ENCODE assay signal across 21 cellular contexts in the genomic region with DNA sequence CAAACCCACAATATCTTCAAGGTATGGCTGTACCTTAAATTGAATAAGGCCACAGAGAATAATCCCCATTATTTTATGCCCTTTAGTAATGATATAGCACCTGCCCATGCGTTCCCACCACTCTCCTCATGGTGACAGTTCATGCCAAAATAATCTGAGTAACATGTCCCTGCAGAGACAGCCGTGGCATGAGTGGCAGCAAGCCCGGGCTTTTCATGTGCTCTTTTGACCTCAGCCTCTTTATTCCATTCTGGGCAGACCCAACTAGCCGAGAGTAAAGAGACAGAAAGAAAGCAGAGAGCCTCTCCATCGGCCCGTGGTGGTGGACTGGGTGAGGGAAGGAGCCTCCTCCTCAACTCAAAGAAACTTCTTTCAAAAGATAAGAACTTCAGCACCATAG. TPM values are rescaled to one million over a fixed set of nuclear protein-coding genes. Genes with fewer than 3 reads are reported as not detected.
DNase-seq lines count a peak whose midpoint lies in the region; ATAC-seq and TF ChIP-seq lines count a peak whose summit lies in the region.
"Had no signal": no experiment of that assay in that cellular context is flagged by ENCODE, and none has a peak within 500 bp of the region (broad histone marks: within the 10 kb centered on the region; RNA-seq: fewer than 3 reads in every experiment).

No MANE protein-coding gene starts in this region.

- H3K4me3 ChIP-seq in RWPE2 (ENCODE audit: severe bottlenecking) (no peak overlapping the region), heart left ventricle (peak overlapping the region in 7 of 12 donors; percentile 17 to 41 (median 33)), neuronal stem cell (ENCODE audit: low read length in 2 of 2) (no peak overlapping the region)
- H3K4me3 ChIP-seq: BLaER1, SK-N-MC had no signal

- TF ChIP-seq POLR2A in heart left ventricle (IDR thresholded peaks at IDR 0.05), result no peak

- DNase-seq in NCI-H2196 (lab: John Stamatoyannopoulos, UW; ENCODE audit: unreplicated experiment) (peak; percentile 45), NCI-H2196 treated with DMSO at 0.1 percent for 48 hours (lab: John Stamatoyannopoulos, UW; ENCODE audit: unreplicated experiment) (no peak), RWPE2 (ENCODE audit: low spot score) (no peak), heart left ventricle (peak; percentile 66 to 85 (median 72)), neuronal stem cell (ENCODE audit: low spot score) (no peak), SHP77 treated with DMSO at 0.1 percent for 48 hours (lab: John Stamatoyannopoulos, UW) (no peak), cortex of kidney (lab: John Stamatoyannopoulos, UW) (no peak), AG08395 (ENCODE audit: low spot score) (no peak)
- DNase-seq: CD8-positive, alpha-beta memory T cell; DND-41; H9; MV-4-11; NCI-H1436 treated with DMSO at 0.1 percent for 48 hours; NCI-H2081; NCI-H2227 treated with DMSO at 0.1 percent for 48 hours; NCI-H524 treated with DMSO at 0.1 percent for 48 hours; OCI-M1 had no signal

- no peak overlapping the region for H3K4me2 ChIP-seq in neuronal stem cell (ENCODE audit: insufficient read depth, low read length, poor library complexity, severe bottlenecking)
- H3K4me2 ChIP-seq: BLaER1 had no signal

- H3K23ac ChIP-seq in neuronal stem cell (ENCODE audit: low read depth, low read length, poor library complexity), result no peak overlapping the region

- no peaks in the 10 kb centered on the region for H3K79me1 ChIP-seq in neuronal stem cell (ENCODE audit: low read depth, low read length)

- ATAC-seq in RWPE2 (ENCODE audit: low read depth) (peak; percentile 31; the same call in 1 of the 3 replicates), heart left ventricle (peak; percentile 92 to 96 (median 94))

- H4K91ac ChIP-seq in neuronal stem cell (ENCODE audit: low read depth, low read length, poor library complexity), result no peak overlapping the region

- no peak overlapping the region for H2BK120ac ChIP-seq in neuronal stem cell (ENCODE audit: low read depth, low read length)

- intact Hi-C loops in heart left ventricle (cut with DNase I), result no loop called here

- no peaks in the 10 kb centered on the region for H3K36me3 ChIP-seq in RWPE2 (ENCODE audit: low read depth)
- H3K36me3 ChIP-seq in heart left ventricle, result no peaks in the 10 kb centered on the region
- no peaks in the 10 kb centered on the region for H3K36me3 ChIP-seq in neuronal stem cell (replicated peaks in 1 of 2; ENCODE audit: control insufficient read depth in 2 of 2, insufficient read depth in 2 of 2, low read length in 2 of 2)
- H3K36me3 ChIP-seq: BLaER1 had no signal

- H3K4ac ChIP-seq in neuronal stem cell (ENCODE audit: low read length), result no peak overlapping the region

- no peak overlapping the region for H2BK5ac ChIP-seq in neuronal stem cell (ENCODE audit: low read length)

- H3K9ac ChIP-seq in neuronal stem cell (ENCODE audit: low read depth, low read length, poor library complexity), result no peak overlapping the region
- H3K9ac ChIP-seq: BLaER1 had no signal

- H2BK12ac ChIP-seq in neuronal stem cell (ENCODE audit: low read length), result no peak overlapping the region

- peak overlapping the region; percentile 66 for H2AFZ ChIP-seq in neuronal stem cell (ENCODE audit: low read length)

- no peak for TF ChIP-seq CTCF in RWPE2 (IDR thresholded peaks at IDR 0.05; ENCODE audit: poor library complexity, severe bottlenecking)
- TF ChIP-seq CTCF in heart left ventricle (IDR thresholded peaks at IDR 0.05), result no peak

- H3K14ac ChIP-seq in neuronal stem cell (ENCODE audit: low read length), result no peak overlapping the region

- H3K27me3 ChIP-seq in RWPE2 (ENCODE audit: insufficient read depth, poor library complexity, severe bottlenecking) (no peaks in the 10 kb centered on the region), heart left ventricle (no peaks in the 10 kb centered on the region), neuronal stem cell (ENCODE audit: control insufficient read depth in 3 of 3, insufficient read depth in 3 of 3, low read depth in 1 of 3, low read length in 3 of 3) (no peaks in the 10 kb centered on the region)
- H3K27me3 ChIP-seq: BLaER1 had no signal

- H4K8ac ChIP-seq in neuronal stem cell (ENCODE audit: low read depth, low read length), result no peak overlapping the region

- H3K4me1 ChIP-seq in RWPE2 (ENCODE audit: insufficient read depth, poor library complexity, severe bottlenecking) (peaks cover 8% of the 10 kb centered on the region), heart left ventricle (peaks cover 0 to 5% (median 0%) of the 10 kb centered on the region in 12 donors), neuronal stem cell (ENCODE audit: control insufficient read depth in 2 of 2, insufficient read depth in 1 of 2, low read depth in 1 of 2, low read length in 2 of 2) (no peaks in the 10 kb centered on the region)
- H3K4me1 ChIP-seq: BLaER1 had no signal

- H3K27ac ChIP-seq in RWPE2 (ENCODE audit: poor library complexity, severe bottlenecking) (no peak overlapping the region), heart left ventricle (peak overlapping the region in 9 of 12 donors; percentile 12 to 84 (median 65)), neuronal stem cell (replicated peaks; ENCODE audit: low read length) (no peak overlapping the region)
- H3K27ac ChIP-seq: BLaER1, HL-60, RWPE1, SK-N-MC had no signal

- H3K18ac ChIP-seq in neuronal stem cell (ENCODE audit: low read length), result no peak overlapping the region

- H2AK5ac ChIP-seq in neuronal stem cell (ENCODE audit: low read depth, low read length), result no peak overlapping the region

- H3K9me3 ChIP-seq in RWPE2 (ENCODE audit: severe bottlenecking) (no peaks in the 10 kb centered on the region), heart left ventricle (peaks cover 0 to 10% (median 0%) of the 10 kb centered on the region in 12 donors), neuronal stem cell (replicated peaks in 1 of 2; ENCODE audit: control insufficient read depth in 2 of 2, insufficient read depth in 1 of 2, low read depth in 1 of 2, low read length in 2 of 2) (no peaks in the 10 kb centered on the region)

- H2BK15ac ChIP-seq in neuronal stem cell (ENCODE audit: low read length), result no peak overlapping the region

- WGBS in heart left ventricle, 4 donors, result 25 to 37% (median 29%) methylated on average over 6 of the region's 6 CpGs
- no CpG with 5 or more reads among the region's 6 CpGs for WGBS in neuronal stem cell (ENCODE audit: extremely low coverage in 2 of 2, insufficient read length in 2 of 2, insufficient replicate concordance in 1 of 2), 2 donors

RNA-seq across cellular contexts. Expression of a gene that starts 19.9 kb away (rescaled TPM):
- 10 to 100 TPM; 29.3 to 59.7 (median 51.5) TPM for total RNA-seq in heart left ventricle
- polyA plus RNA-seq in heart left ventricle, result 10 to 100 TPM; 53.0 to 54.0 TPM
- polyA plus RNA-seq in neuronal stem cell (2013, experiment 1 of 2), result 3.1 TPM
- 3.2 TPM for polyA plus RNA-seq in neuronal stem cell (2013, experiment 2 of 2)
- total RNA-seq: CD8-positive, alpha-beta memory T cell had no signal
- polyA plus RNA-seq: CD8-positive, alpha-beta memory T cell had no signal

Comparison
In these comparisons a context has a peak if more than half of its experiments do, and no peak if none do; other contexts are left out.
1. DNase-seq: peak in NCI-H2196 (single experiment) and heart left ventricle (5 of 5); none in NCI-H2196 treated with DMSO at 0.1 percent for 48 hours (single experiment), RWPE2 (single experiment), neuronal stem cell (single experiment), SHP77 treated with DMSO at 0.1 percent for 48 hours (single experiment), cortex of kidney (single experiment) and AG08395 (single experiment).
2. H3K27ac ChIP-seq: peak in heart left ventricle (9 of 12); none in RWPE2 (single experiment) and neuronal stem cell (single experiment).
3. H3K4me3 ChIP-seq: peak in heart left ventricle (7 of 12); none in RWPE2 (single experiment) and neuronal stem cell (0 of 2).